ENCODE assay signal across 1 cellular context in the genomic region with DNA sequence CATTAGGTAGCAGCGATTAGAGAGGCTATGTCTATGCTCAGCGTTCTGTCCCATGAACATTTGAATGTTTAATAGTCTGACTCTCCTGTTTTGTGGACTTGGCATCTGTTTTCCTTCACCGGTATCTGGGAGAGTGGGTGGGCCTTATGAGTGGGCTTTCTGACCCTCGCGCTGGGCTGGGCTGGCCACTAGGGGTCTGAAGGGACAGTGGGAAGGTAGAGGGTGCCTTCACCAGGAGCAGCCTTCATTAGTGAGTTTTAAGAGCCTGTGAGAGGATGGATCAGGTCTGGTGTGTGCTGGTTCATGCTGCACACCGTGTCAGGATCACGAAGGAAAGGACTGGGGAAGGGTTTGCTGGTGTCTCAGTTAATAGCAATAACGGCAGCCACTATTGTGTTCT.
TF ChIP-seq lines count a peak whose summit lies in the region.

No MANE protein-coding gene starts in this region.

TF ChIP-seq in GM23338, 12 proteins besides CTCF, POLR2A, EP300 and RAD21 (continued from another document):
- no peak for TF ChIP-seq ZNF462 (CRISPR knock-in tag; IDR thresholded peaks at IDR 0.05)
- TF ChIP-seq CREB1 (CRISPR knock-in tag; IDR thresholded peaks at IDR 0.05; ENCODE audit: low read depth) = no peak
- TF ChIP-seq REST (IDR thresholded peaks at IDR 0.05; ENCODE audit: unreplicated experiment) = no peak
- TF ChIP-seq JUNB (IDR thresholded peaks at IDR 0.05; ENCODE audit: unreplicated experiment) = no peak
- TF ChIP-seq EZH2 (IDR thresholded peaks at IDR 0.05; ENCODE audit: low read depth, unreplicated experiment) = no peak
- no peak for TF ChIP-seq ZNF114 (CRISPR knock-in tag; IDR thresholded peaks at IDR 0.05)
- TF ChIP-seq ZNF331 (CRISPR knock-in tag; IDR thresholded peaks at IDR 0.05; ENCODE audit: low read depth) = no peak
- TF ChIP-seq NANOG (IDR thresholded peaks at IDR 0.05; ENCODE audit: borderline replicate concordance) = no peak
- TF ChIP-seq EZH2phosphoT487 (IDR thresholded peaks at IDR 0.05; ENCODE audit: unreplicated experiment) = no peak
